In genomic region chr19:36797786-36798108, GRCh38 we compare ENCODE assay signal across 7 cellular contexts. TPM values are rescaled to one million over a fixed set of nuclear protein-coding genes. Genes with fewer than 3 reads are reported as not detected.
A peak's percentile ranks its signal among the peaks of the same experiment; 100 is the strongest.
DNase-seq lines count a peak whose midpoint lies in the region; ATAC-seq and TF ChIP-seq lines count a peak whose summit lies in the region.

No MANE protein-coding gene starts in this region.

- H2BK15ac ChIP-seq in H9 (ENCODE audit: low read depth, low read length): no peak overlapping the region

- H3K4me2 ChIP-seq in H9 (ENCODE audit: insufficient read depth, insufficient read length, low read length): peak overlapping the region; percentile 69

- no peak overlapping the region for H2AK5ac ChIP-seq in H9 (ENCODE audit: insufficient read length, low read length)

- H4K20me1 ChIP-seq in H9 (ENCODE audit: control insufficient read depth, insufficient read depth, insufficient read length): no peaks in the 10 kb centered on the region

- no peak overlapping the region for H3T11ph ChIP-seq in H9 (ENCODE audit: low read length)

- H3K23me2 ChIP-seq in H9 (ENCODE audit: insufficient read length, low read depth, low read length, poor library complexity, severe bottlenecking): no peaks in the 10 kb centered on the region

- no CpG with 5 or more reads among the region's 9 CpGs for WGBS in H9 (ENCODE audit: extremely low coverage, insufficient read length, low lambda C conversion rate)

- H3K27me3 ChIP-seq in H9 (ENCODE audit: insufficient read depth, low read length): no peaks in the 10 kb centered on the region

- no peak for TF ChIP-seq CTCF in H9 (conservative IDR thresholded peaks at IDR 0.05)

- no peak overlapping the region for H3K27ac Mint-ChIP-seq in H9
- peak overlapping the region; percentile 97 for H3K27ac Mint-ChIP-seq in activated T-helper 17 cell treated with anti-CD3 and anti-CD28 coated beads, Interleukin-2, amount 50 U/mL, for 72 hours
- peak overlapping the region; percentile 93 for H3K27ac Mint-ChIP-seq in stimulated activated effector memory CD8-positive, alpha-beta T cell treated with anti-CD3 and anti-CD28 coated beads, Interleukin-12 subunit alpha, Interleukin-12 subunit beta, amount 100 ng/mL, for 72 hours

- no peak overlapping the region for H2BK5ac ChIP-seq in H9 (ENCODE audit: insufficient read length, low read length)

- H3K9ac ChIP-seq in H9 (ENCODE audit: extremely low read depth, insufficient read length, low read length): peak overlapping the region; percentile 97

- peaks cover 12 to 32% (median 30%) of the 10 kb centered on the region in 3 experiments; a peak in 6 of 7 replicates for H3K36me3 Mint-ChIP-seq in H9 (ENCODE audit: insufficient read depth in 1 of 3, low read depth in 3 of 3)
- H3K36me3 Mint-ChIP-seq in activated T-helper 17 cell treated with anti-CD3 and anti-CD28 coated beads, Interleukin-2, amount 50 U/mL, for 72 hours (ENCODE audit: low read depth): peaks cover 47% of the 10 kb centered on the region
- peaks cover 14% of the 10 kb centered on the region for H3K36me3 Mint-ChIP-seq in stimulated activated effector memory CD8-positive, alpha-beta T cell treated with anti-CD3 and anti-CD28 coated beads, Interleukin-12 subunit alpha, Interleukin-12 subunit beta, amount 100 ng/mL, for 72 hours

- no peak overlapping the region for H3K23ac ChIP-seq in H9 (ENCODE audit: insufficient read length, low read depth, low read length)

- peaks cover 19% of the 10 kb centered on the region for H3K9me3 ChIP-seq in H9 (ENCODE audit: control insufficient read depth, low read depth, low read length)

- peaks cover 5% of the 10 kb centered on the region; the same call in 1 of the 2 replicates for H3K79me2 ChIP-seq in H9 (ENCODE audit: insufficient read depth, low read length)

- H2BK12ac ChIP-seq in H9 (ENCODE audit: insufficient read length, low read depth, low read length): no peak overlapping the region

- no peaks in the 10 kb centered on the region for H3K4me1 Mint-ChIP-seq in H9
- H3K4me1 Mint-ChIP-seq in activated T-helper 17 cell treated with anti-CD3 and anti-CD28 coated beads, Interleukin-2, amount 50 U/mL, for 72 hours: peaks cover 6% of the 10 kb centered on the region
- H3K4me1 Mint-ChIP-seq in stimulated activated effector memory CD8-positive, alpha-beta T cell treated with anti-CD3 and anti-CD28 coated beads, Interleukin-12 subunit alpha, Interleukin-12 subunit beta, amount 100 ng/mL, for 72 hours: peaks cover 6% of the 10 kb centered on the region

- peak overlapping the region; percentile 32 for H3K27ac ChIP-seq in H9 (ENCODE audit: insufficient read length, low read depth, low read length)

- ATAC-seq in activated T-helper 17 cell treated with anti-CD3 and anti-CD28 coated beads, Interleukin-2, amount 50 U/mL, for 72 hours (replicated peaks): no peak
- ATAC-seq in stimulated activated effector memory CD8-positive, alpha-beta T cell treated with anti-CD3 and anti-CD28 coated beads, Interleukin-12 subunit alpha, Interleukin-12 subunit beta, amount 100 ng/mL, for 72 hours: no peak

- H3K18ac ChIP-seq in H9 (ENCODE audit: insufficient read length, low read depth, low read length): no peak overlapping the region

- no peaks in the 10 kb centered on the region for H3K4me1 ChIP-seq in H9 (ENCODE audit: insufficient read depth, low read length)

- no peak overlapping the region for H2BK20ac ChIP-seq in H9 (ENCODE audit: low read depth, low read length, poor library complexity, severe bottlenecking)

- H4K5ac ChIP-seq in H9 (ENCODE audit: insufficient read length, low read depth, low read length): no peak overlapping the region

- no peak overlapping the region for H3K4ac ChIP-seq in H9 (ENCODE audit: low read depth, low read length)

- no peak for DNase-seq in H9
- DNase-seq in stimulated activated effector memory CD8-positive, alpha-beta T cell treated with anti-CD3 and anti-CD28 coated beads, Interleukin-12 subunit alpha, Interleukin-12 subunit beta, amount 100 ng/mL, for 72 hours (ENCODE audit: low spot score in 2 of 2): no peak
- no peak for DNase-seq in stimulated activated CD4-positive, alpha-beta T cell treated with anti-CD3 and anti-CD28 coated beads, Interleukin-4, amount 100 ng/mL, for 24 hours
- no peak for DNase-seq in C1 segment of cervical spinal cord (lab: John Stamatoyannopoulos, UW)
- no peak for DNase-seq in central memory CD4-positive, alpha-beta T cell

- no peak overlapping the region for H4K8ac ChIP-seq in H9 (replicated peaks; ENCODE audit: insufficient read length, low read depth, low read length)

- H2BK120ac ChIP-seq in H9 (ENCODE audit: low read depth, low read length, poor library complexity, severe bottlenecking): no peak overlapping the region

- no peak overlapping the region for H2AFZ ChIP-seq in H9 (ENCODE audit: low read length)

- peak overlapping the region; percentile 99 for H3K14ac ChIP-seq in H9 (ENCODE audit: insufficient read depth, low read length)

- H3K9me3 Mint-ChIP-seq in H9: peaks cover 68 to 80% of the 10 kb centered on the region in 2 experiments
- H3K9me3 Mint-ChIP-seq in activated T-helper 17 cell treated with anti-CD3 and anti-CD28 coated beads, Interleukin-2, amount 50 U/mL, for 72 hours: peaks cover 13% of the 10 kb centered on the region
- peaks cover 11% of the 10 kb centered on the region for H3K9me3 Mint-ChIP-seq in stimulated activated effector memory CD8-positive, alpha-beta T cell treated with anti-CD3 and anti-CD28 coated beads, Interleukin-12 subunit alpha, Interleukin-12 subunit beta, amount 100 ng/mL, for 72 hours

- no peaks in the 10 kb centered on the region for H3K79me1 ChIP-seq in H9 (ENCODE audit: insufficient read depth, low read depth, low read length, poor library complexity, severe bottlenecking)

- no peak overlapping the region for H3K56ac ChIP-seq in H9 (ENCODE audit: insufficient read length, low read depth, low read length)

- peak overlapping the region; percentile 99 for H3K4me3 ChIP-seq in iPS-11a (ENCODE audit: low read depth, low read length)

- H3K4me3 Mint-ChIP-seq in H9: peak overlapping the region; percentile 14 to 69; a peak in 4 of 5 replicates
- peak overlapping the region; percentile 91 for H3K4me3 Mint-ChIP-seq in activated T-helper 17 cell treated with anti-CD3 and anti-CD28 coated beads, Interleukin-2, amount 50 U/mL, for 72 hours
- peak overlapping the region; percentile 82 for H3K4me3 Mint-ChIP-seq in stimulated activated effector memory CD8-positive, alpha-beta T cell treated with anti-CD3 and anti-CD28 coated beads, Interleukin-12 subunit alpha, Interleukin-12 subunit beta, amount 100 ng/mL, for 72 hours

- H4K91ac ChIP-seq in H9 (ENCODE audit: insufficient read length, low read depth, low read length): no peak overlapping the region

- H3K27me3 Mint-ChIP-seq in H9 (ENCODE audit: low read depth): no peaks in the 10 kb centered on the region; the same call in 1 of the 2 replicates
- H3K27me3 Mint-ChIP-seq in activated T-helper 17 cell treated with anti-CD3 and anti-CD28 coated beads, Interleukin-2, amount 50 U/mL, for 72 hours: no peaks in the 10 kb centered on the region

RNA-seq across cellular contexts. Expression of gene ZNF850, which starts 25.1 kb away (rescaled TPM):
- total RNA-seq in H9 (2021): 23.9 and 25.1 TPM in 2 replicates
- total RNA-seq in activated T-helper 17 cell treated with anti-CD3 and anti-CD28 coated beads, Interleukin-2, amount 50 U/mL, for 72 hours: 10 to 100 TPM in 1 of 2 donors, 1 to 10 TPM in 1; 4.7 to 13.9 TPM

RNA-seq across cellular contexts. Expression of gene ZNF790, which starts 40.4 kb away (rescaled TPM):
- total RNA-seq in H9 (2021): 8.2 and 9.6 TPM in 2 replicates
- 10 to 100 TPM in 1 of 2 donors, 1 to 10 TPM in 1; 5.6 to 11.8 TPM for total RNA-seq in activated T-helper 17 cell treated with anti-CD3 and anti-CD28 coated beads, Interleukin-2, amount 50 U/mL, for 72 hours

RNA-seq across cellular contexts. Expression of gene ZNF345, which starts 52.9 kb away (rescaled TPM):
- 5.5 and 6.0 TPM in 2 replicates for total RNA-seq in H9 (2021)
- total RNA-seq in activated T-helper 17 cell treated with anti-CD3 and anti-CD28 coated beads, Interleukin-2, amount 50 U/mL, for 72 hours: 10 to 100 TPM in 1 of 2 donors, 1 to 10 TPM in 1; 5.0 to 14.9 TPM

Comparison
In these comparisons a context has a peak if more than half of its experiments do, and no peak if none do; other contexts are left out.
1. H3K27ac Mint-ChIP-seq: peak in activated T-helper 17 cell treated with anti-CD3 and anti-CD28 coated beads, Interleukin-2, amount 50 U/mL, for 72 hours (single experiment) and stimulated activated effector memory CD8-positive, alpha-beta T cell treated with anti-CD3 and anti-CD28 coated beads, Interleukin-12 subunit alpha, Interleukin-12 subunit beta, amount 100 ng/mL, for 72 hours (single experiment); none in H9 (0 of 3).
2. Peak in every context shown above with its lines, with median percentiles within 50 percentile points of each other: H3K4me3 Mint-ChIP-seq.